ENCODE assay signal across 2 cellular contexts in the genomic region with DNA sequence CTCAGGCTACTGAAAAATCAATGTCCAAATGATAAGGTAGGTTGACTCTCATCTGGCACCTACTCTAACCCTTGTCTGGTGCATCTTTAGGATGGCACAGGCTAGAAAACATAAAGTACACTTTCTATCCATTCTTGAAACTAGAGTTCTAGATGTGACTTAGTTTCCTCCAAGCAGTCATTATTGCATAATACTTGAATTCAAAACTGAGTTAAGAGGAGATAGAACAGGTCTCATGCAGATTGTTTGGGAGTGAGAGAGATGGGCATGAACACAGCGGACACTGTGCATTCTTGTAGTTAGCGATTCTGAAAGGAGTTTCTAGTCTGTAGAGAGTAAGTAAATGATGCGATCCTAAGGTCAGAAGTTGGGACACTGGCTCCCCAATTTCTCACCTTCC.
TF ChIP-seq lines count a peak whose summit lies in the region.

No MANE protein-coding gene starts in this region.

TF ChIP-seq in HepG2, 621 proteins besides CTCF, POLR2A, EP300 and RAD21:
- no peak for TF ChIP-seq SUZ12 (IDR thresholded peaks at IDR 0.05; ENCODE audit: low read depth, low read length)
- TF ChIP-seq FLYWCH1 (CRISPR knock-in tag; IDR thresholded peaks at IDR 0.05) = no peak
- 0 out of 2 replicates have a peak, but pooled peaks have one; percentile 44 for TF ChIP-seq CEBPB (IDR thresholded peaks at IDR 0.05; ENCODE audit: borderline replicate concordance, low read depth, low read length)

TF ChIP-seq in IMR-90, 13 proteins besides CTCF, POLR2A, EP300 and RAD21:
- TF ChIP-seq CEBPB (IDR thresholded peaks at IDR 0.05; ENCODE audit: low read depth, low read length) (peak; percentile 70), FOS (IDR thresholded peaks at IDR 0.05; ENCODE audit: low read depth, low read length) (no peak)
- TF ChIP-seq, protein P1, sequence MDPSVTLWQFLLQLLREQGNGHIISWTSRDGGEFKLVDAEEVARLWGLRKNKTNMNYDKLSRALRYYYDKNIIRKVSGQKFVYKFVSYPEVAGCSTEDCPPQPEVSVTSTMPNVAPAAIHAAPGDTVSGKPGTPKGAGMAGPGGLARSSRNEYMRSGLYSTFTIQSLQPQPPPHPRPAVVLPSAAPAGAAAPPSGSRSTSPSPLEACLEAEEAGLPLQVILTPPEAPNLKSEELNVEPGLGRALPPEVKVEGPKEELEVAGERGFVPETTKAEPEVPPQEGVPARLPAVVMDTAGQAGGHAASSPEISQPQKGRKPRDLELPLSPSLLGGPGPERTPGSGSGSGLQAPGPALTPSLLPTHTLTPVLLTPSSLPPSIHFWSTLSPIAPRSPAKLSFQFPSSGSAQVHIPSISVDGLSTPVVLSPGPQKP (IDR thresholded peaks at IDR 0.05; ENCODE audit: borderline replicate concordance, low read depth, low read length) = no peak
TF ChIP-seq in IMR-90: peak in this region for 1.
